Comparison of ENCODE assay signal across 15 cellular contexts in the genomic region with DNA sequence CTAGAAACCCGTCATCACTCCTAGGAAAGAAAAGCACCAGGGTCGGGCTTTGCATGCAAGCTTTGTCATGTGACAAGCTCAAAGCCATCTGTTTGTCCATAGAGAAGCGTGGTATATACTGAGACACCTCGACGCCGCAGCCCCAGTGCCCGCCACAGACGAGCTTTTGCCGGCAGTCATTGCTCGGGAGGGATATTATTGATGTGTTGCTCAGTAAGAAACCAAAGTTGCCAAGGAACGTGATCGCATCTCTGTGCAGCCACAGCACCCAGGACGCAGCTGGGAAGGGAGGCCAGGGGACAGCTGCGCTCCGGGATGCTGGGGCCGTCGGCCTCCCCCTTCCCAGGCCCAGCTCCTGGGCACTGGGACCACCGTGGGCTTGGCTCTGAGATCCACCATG.
DNase-seq lines count a peak whose midpoint lies in the region; ATAC-seq, FAIRE-seq and TF ChIP-seq lines count a peak whose summit lies in the region.
"Had no signal": no experiment of that assay in that cellular context is flagged by ENCODE, and none has a peak within 500 bp of the region (broad histone marks: within the 10 kb centered on the region; RNA-seq: fewer than 3 reads in every experiment).

No MANE protein-coding gene starts in this region.

- no peak overlapping the region for H3K4me3 ChIP-seq in esophagus muscularis mucosa
- no peak overlapping the region for H3K4me3 ChIP-seq in thyroid gland (replicated peaks in 1 of 3)
- H3K4me3 ChIP-seq: skin epidermis had no signal

- no peak overlapping the region for H3K27ac ChIP-seq in esophagus muscularis mucosa (replicated peaks in 1 of 4)
- H3K27ac ChIP-seq in thyroid gland = no peak overlapping the region
- H3K27ac ChIP-seq: neutrophil, skin epidermis had no signal

- H3K27ac Mint-ChIP-seq in activated naive CD8-positive, alpha-beta T cell treated with anti-CD3 and anti-CD28 coated beads, Interleukin-2, amount 10 ng/mL, durations not matched to agents 7 days and 5 days = no peak overlapping the region
- H3K27ac Mint-ChIP-seq in activated naive CD8-positive, alpha-beta T cell treated with anti-CD3 and anti-CD28 coated beads for 36 hours = no peak overlapping the region
- H3K27ac Mint-ChIP-seq in natural killer cell treated with Interleukin-12 subunit alpha and Interleukin-12 subunit beta and Interleukin-15 and Interleukin-18, amount 100 ng/mL, for 72 hours = no peak overlapping the region
- H3K27ac Mint-ChIP-seq: immature natural killer cell had no signal

- H3K36me3 Mint-ChIP-seq in activated naive CD8-positive, alpha-beta T cell treated with anti-CD3 and anti-CD28 coated beads, Interleukin-2, amount 10 ng/mL, durations not matched to agents 7 days and 5 days = peaks cover 6% of the 10 kb centered on the region
- H3K36me3 Mint-ChIP-seq in activated naive CD8-positive, alpha-beta T cell treated with anti-CD3 and anti-CD28 coated beads for 36 hours = peaks cover 3% of the 10 kb centered on the region
- H3K36me3 Mint-ChIP-seq in natural killer cell treated with Interleukin-12 subunit alpha and Interleukin-12 subunit beta and Interleukin-15 and Interleukin-18, amount 100 ng/mL, for 72 hours = no peaks in the 10 kb centered on the region
- H3K36me3 Mint-ChIP-seq: immature natural killer cell had no signal

- intact Hi-C loops in esophagus muscularis mucosa (cut with DNase I) = no loop called here
- intact Hi-C loops in thyroid gland (cut with DNase I) = no loop called here

- H3K27me3 Mint-ChIP-seq in activated naive CD8-positive, alpha-beta T cell treated with anti-CD3 and anti-CD28 coated beads, Interleukin-2, amount 10 ng/mL, durations not matched to agents 7 days and 5 days = peaks cover 4% of the 10 kb centered on the region
- no peaks in the 10 kb centered on the region for H3K27me3 Mint-ChIP-seq in activated naive CD8-positive, alpha-beta T cell treated with anti-CD3 and anti-CD28 coated beads for 36 hours
- H3K27me3 Mint-ChIP-seq in natural killer cell treated with Interleukin-12 subunit alpha and Interleukin-12 subunit beta and Interleukin-15 and Interleukin-18, amount 100 ng/mL, for 72 hours = peaks cover 14 to 39% of the 10 kb centered on the region in 2 donors

- H3K4me1 Mint-ChIP-seq in activated naive CD8-positive, alpha-beta T cell treated with anti-CD3 and anti-CD28 coated beads, Interleukin-2, amount 10 ng/mL, durations not matched to agents 7 days and 5 days = no peaks in the 10 kb centered on the region
- H3K4me1 Mint-ChIP-seq in activated naive CD8-positive, alpha-beta T cell treated with anti-CD3 and anti-CD28 coated beads for 36 hours = peaks cover 8% of the 10 kb centered on the region
- H3K4me1 Mint-ChIP-seq in natural killer cell treated with Interleukin-12 subunit alpha and Interleukin-12 subunit beta and Interleukin-15 and Interleukin-18, amount 100 ng/mL, for 72 hours (ENCODE audit: low read depth in 2 of 2) = peaks cover 0 to 2% of the 10 kb centered on the region in 2 donors

- no peak for TF ChIP-seq CTCF in esophagus muscularis mucosa (IDR thresholded peaks at IDR 0.05)
- no peak for TF ChIP-seq CTCF in thyroid gland (IDR thresholded peaks at IDR 0.05)

- H3K27me3 ChIP-seq in esophagus muscularis mucosa = no peaks in the 10 kb centered on the region
- H3K27me3 ChIP-seq in thyroid gland = no peaks in the 10 kb centered on the region

- no peak for TF ChIP-seq EP300 in esophagus muscularis mucosa (IDR thresholded peaks at IDR 0.05)

- POLR2A ChIA-PET in activated naive CD8-positive, alpha-beta T cell treated with anti-CD3 and anti-CD28 coated beads, Interleukin-2, amount 10 ng/mL, durations not matched to agents 7 days and 5 days (lab: Charles Lee) = no interaction called here

- no peak for ATAC-seq in activated naive CD8-positive, alpha-beta T cell treated with anti-CD3 and anti-CD28 coated beads, Interleukin-2, amount 10 ng/mL, durations not matched to agents 7 days and 5 days (ENCODE audit: low read depth)
- ATAC-seq in natural killer cell treated with Interleukin-12 subunit alpha and Interleukin-12 subunit beta and Interleukin-15 and Interleukin-18, amount 100 ng/mL, for 72 hours = no peak
- ATAC-seq in GM19463 (IDR thresholded peaks at IDR 0.05; ENCODE audit: unreplicated experiment) (no peak), HG03571 (IDR thresholded peaks at IDR 0.05; ENCODE audit: unreplicated experiment) (no peak)

- 91% methylated on average over 8 of the region's 18 CpGs for WGBS in esophagus muscularis mucosa
- WGBS in thyroid gland, 2 donors = 88 to 91% methylated on average over 16 to 18 of the region's 18 CpGs

- no peaks in the 10 kb centered on the region for H3K36me3 ChIP-seq in esophagus muscularis mucosa
- no peaks in the 10 kb centered on the region for H3K36me3 ChIP-seq in thyroid gland
- H3K36me3 ChIP-seq: neutrophil had no signal

- no peaks in the 10 kb centered on the region for H3K9me3 ChIP-seq in esophagus muscularis mucosa
- H3K9me3 ChIP-seq in thyroid gland = no peaks in the 10 kb centered on the region
- H3K9me3 ChIP-seq: neutrophil had no signal

- peak; percentile 25 for DNase-seq in activated naive CD8-positive, alpha-beta T cell treated with anti-CD3 and anti-CD28 coated beads, Interleukin-2, amount 10 ng/mL, durations not matched to agents 7 days and 5 days
- DNase-seq in activated naive CD8-positive, alpha-beta T cell treated with anti-CD3 and anti-CD28 coated beads for 36 hours = no peak
- DNase-seq in esophagus muscularis mucosa (ENCODE audit: extremely low spot score) (peak; percentile 29), thyroid gland (peak; percentile 0 to 1), H54 (ENCODE audit: insufficient read length, low spot score) (no peak)
- DNase-seq in natural killer cell treated with Interleukin-12 subunit alpha and Interleukin-12 subunit beta and Interleukin-15 and Interleukin-18, amount 100 ng/mL, for 72 hours (ENCODE audit: low spot score) = peak; percentile 48
- DNase-seq: cortex of kidney, immature natural killer cell, mesendoderm, NCI-H1105 had no signal

- no peak overlapping the region for H3K4me3 Mint-ChIP-seq in activated naive CD8-positive, alpha-beta T cell treated with anti-CD3 and anti-CD28 coated beads, Interleukin-2, amount 10 ng/mL, durations not matched to agents 7 days and 5 days
- no peak overlapping the region for H3K4me3 Mint-ChIP-seq in activated naive CD8-positive, alpha-beta T cell treated with anti-CD3 and anti-CD28 coated beads for 36 hours
- no peak overlapping the region for H3K4me3 Mint-ChIP-seq in natural killer cell treated with Interleukin-12 subunit alpha and Interleukin-12 subunit beta and Interleukin-15 and Interleukin-18, amount 100 ng/mL, for 72 hours

- no peak for TF ChIP-seq POLR2A in esophagus muscularis mucosa (IDR thresholded peaks at IDR 0.05; ENCODE audit: low read depth)
- no peak for TF ChIP-seq POLR2A in thyroid gland (IDR thresholded peaks at IDR 0.05)
- TF ChIP-seq POLR2A in H54 (IDR thresholded peaks at IDR 0.05; ENCODE audit: low read depth, low read length) = no peak

- peaks cover 4% of the 10 kb centered on the region for H3K9me3 Mint-ChIP-seq in activated naive CD8-positive, alpha-beta T cell treated with anti-CD3 and anti-CD28 coated beads, Interleukin-2, amount 10 ng/mL, durations not matched to agents 7 days and 5 days
- no peaks in the 10 kb centered on the region for H3K9me3 Mint-ChIP-seq in activated naive CD8-positive, alpha-beta T cell treated with anti-CD3 and anti-CD28 coated beads for 36 hours
- H3K9me3 Mint-ChIP-seq in natural killer cell treated with Interleukin-12 subunit alpha and Interleukin-12 subunit beta and Interleukin-15 and Interleukin-18, amount 100 ng/mL, for 72 hours = no peaks in the 10 kb centered on the region
- H3K9me3 Mint-ChIP-seq: immature natural killer cell had no signal

- H3K4me1 ChIP-seq in esophagus muscularis mucosa = peaks cover 24 to 31% (median 26%) of the 10 kb centered on the region in 4 donors
- peaks cover 12 to 27% of the 10 kb centered on the region in 2 donors for H3K4me1 ChIP-seq in thyroid gland

- no peak for FAIRE-seq in H54 (lab: Jason Lieb, UNC)
- FAIRE-seq: RCC 7860 had no signal

Comparison
In these comparisons a context has a peak if more than half of its experiments do, and no peak if none do; other contexts are left out.
1. DNase-seq: peak in activated naive CD8-positive, alpha-beta T cell treated with anti-CD3 and anti-CD28 coated beads, Interleukin-2, amount 10 ng/mL, durations not matched to agents 7 days and 5 days (single experiment), esophagus muscularis mucosa (single experiment), natural killer cell treated with Interleukin-12 subunit alpha and Interleukin-12 subunit beta and Interleukin-15 and Interleukin-18, amount 100 ng/mL, for 72 hours (single experiment) and thyroid gland (2 of 2); none in activated naive CD8-positive, alpha-beta T cell treated with anti-CD3 and anti-CD28 coated beads for 36 hours (single experiment) and H54 (single experiment).